11 cellular contexts compared by ENCODE assay signal in the genomic region with DNA sequence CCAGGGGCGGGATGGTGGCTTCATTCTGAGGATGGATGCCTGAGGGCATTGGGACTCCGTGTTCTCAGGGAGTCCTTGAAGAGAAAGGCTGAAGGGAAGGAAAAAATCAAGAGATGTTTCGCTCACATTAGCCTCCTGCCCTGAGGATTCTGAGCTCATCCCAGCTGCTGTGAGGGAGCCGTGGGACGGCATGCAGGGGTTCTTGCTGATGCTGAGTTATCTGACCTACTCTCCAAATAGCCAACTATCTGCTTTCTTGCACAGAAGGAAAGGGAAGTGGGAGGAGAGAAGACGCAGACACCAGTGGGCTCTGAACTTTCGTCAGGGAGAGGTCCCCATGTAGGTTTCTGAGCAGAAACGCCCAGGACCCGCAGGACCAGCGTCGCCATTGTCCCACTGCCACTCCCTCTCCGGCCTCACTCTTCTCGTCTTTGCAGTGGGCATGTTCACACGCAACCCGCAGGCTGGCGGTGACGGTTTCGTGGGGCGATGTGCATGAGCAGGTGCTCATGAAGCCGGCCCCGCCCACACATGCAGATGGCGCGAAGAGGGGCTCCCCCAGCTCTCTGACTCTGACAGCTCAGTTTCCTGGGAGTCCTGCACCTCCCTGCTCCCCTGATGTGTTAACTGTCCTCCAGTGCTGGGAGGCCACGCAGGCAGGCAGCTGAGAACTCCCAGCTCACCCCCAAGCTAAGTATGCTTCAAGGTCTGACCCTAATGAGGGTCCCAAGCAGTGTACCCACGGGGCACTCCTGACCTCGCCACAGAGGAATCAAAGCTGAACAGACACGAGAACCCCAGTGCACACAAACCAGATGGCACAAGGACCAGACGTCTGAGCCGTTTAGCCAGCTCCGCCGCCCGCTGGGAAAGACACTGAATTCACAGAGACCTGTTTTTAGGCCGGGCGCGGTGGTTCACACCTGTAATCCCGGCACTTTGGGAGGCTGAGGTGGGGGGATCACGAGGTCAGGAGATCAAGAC. TPM values are rescaled to one million over a fixed set of nuclear protein-coding genes. Genes with fewer than 3 reads are reported as not detected.
DNase-seq lines count a peak whose midpoint lies in the region; ATAC-seq, FAIRE-seq and TF ChIP-seq lines count a peak whose summit lies in the region.
"Had no signal": no experiment of that assay in that cellular context is flagged by ENCODE, and none has a peak within 500 bp of the region (broad histone marks: within the 10 kb centered on the region; RNA-seq: fewer than 3 reads in every experiment).

No MANE protein-coding gene starts in this region.

- TF ChIP-seq POLR2A in breast epithelium (IDR thresholded peaks at IDR 0.05), result no peak

- FAIRE-seq in RCC 7860 (lab: Jason Lieb, UNC), result no peak
- FAIRE-seq: K562 had no signal

- no peak for TF ChIP-seq CTCF in breast epithelium (IDR thresholded peaks at IDR 0.05)

- intact Hi-C loops in breast epithelium (cut with DNase I; ENCODE audit: low total_unique reads), result no loop called here

- H3K27ac ChIP-seq in breast epithelium, result no peak overlapping the region
- H3K27ac ChIP-seq: esophagus muscularis mucosa had no signal

- no peak overlapping the region for H3K4me3 ChIP-seq in breast epithelium
- H3K4me3 ChIP-seq: esophagus muscularis mucosa, K562, mucosa of descending colon had no signal

- no peaks in the 10 kb centered on the region for H3K36me3 ChIP-seq in breast epithelium
- H3K36me3 ChIP-seq: esophagus muscularis mucosa had no signal

- DNase-seq in NAMALWA (ENCODE audit: low spot score) (peak; percentile 60), breast epithelium (ENCODE audit: low spot score in 2 of 2) (no peak), RCC 7860 (ENCODE audit: low spot score) (no peak), midbrain (lab: John Stamatoyannopoulos, UW) (no peak)
- peak; percentile 23 to 38 for DNase-seq in stimulated activated CD4-positive, alpha-beta T cell treated with anti-CD3 and anti-CD28 coated beads, Interleukin-15, amount 100 ng/mL, for 48 hours (ENCODE audit: low read depth in 2 of 2)
- DNase-seq in activated CD8-positive, alpha-beta memory T cell treated with anti-CD3 and anti-CD28 coated beads, Interleukin-2, amount 50 U/mL, for 48 hours, result no peak
- DNase-seq: mucosa of descending colon had no signal

- peaks cover 0 to 4% of the 10 kb centered on the region in 2 donors for H3K27me3 ChIP-seq in breast epithelium

- peak; percentile 68 for ATAC-seq in GM18868 (IDR thresholded peaks at IDR 0.05; ENCODE audit: unreplicated experiment)
- peak; percentile 82 for ATAC-seq in GM21786 (IDR thresholded peaks at IDR 0.05; ENCODE audit: unreplicated experiment)
- ATAC-seq: K562, mucosa of descending colon had no signal

- H3K4me1 ChIP-seq in breast epithelium, result no peaks in the 10 kb centered on the region

- H3K9me3 ChIP-seq in breast epithelium, result peaks cover 0 to 9% of the 10 kb centered on the region in 2 donors

RNA-seq across cellular contexts. Expression of gene ABLIM2, which starts 13.6 kb away (rescaled TPM):
- 10 to 100 TPM in 1 of 3 donors, 1 to 10 TPM in 2; 4.8 to 11.5 (median 8.2) TPM for total RNA-seq in breast epithelium
- total RNA-seq: K562 had no signal

RNA-seq across cellular contexts. Expression of gene SH3TC1, which starts 26.9 kb away (rescaled TPM):
- total RNA-seq in breast epithelium, result 10 to 100 TPM; 16.4 to 28.8 (median 17.3) TPM

Comparison
In these comparisons a context has a peak if more than half of its experiments do, and no peak if none do; other contexts are left out.
1. DNase-seq: peak in NAMALWA (single experiment) and stimulated activated CD4-positive, alpha-beta T cell treated with anti-CD3 and anti-CD28 coated beads, Interleukin-15, amount 100 ng/mL, for 48 hours (2 of 2); none in breast epithelium (0 of 2), RCC 7860 (single experiment), midbrain (single experiment) and activated CD8-positive, alpha-beta memory T cell treated with anti-CD3 and anti-CD28 coated beads, Interleukin-2, amount 50 U/mL, for 48 hours (single experiment).